Comparison of ENCODE assay signal across 7 cellular contexts in genomic region chr7:29750373-29750940, GRCh38. TPM values are rescaled to one million over a fixed set of nuclear protein-coding genes. Genes with fewer than 3 reads are reported as not detected.
"Had no signal": no experiment of that assay in that cellular context is flagged by ENCODE, and none has a peak within 500 bp of the region (broad histone marks: within the 10 kb centered on the region; RNA-seq: fewer than 3 reads in every experiment).

No MANE protein-coding gene starts in this region.

RNA-seq across cellular contexts. Expression of gene WIPF3, which starts 55.9 kb away (rescaled TPM):
- total RNA-seq: activated CD4-positive, alpha-beta memory T cell treated with anti-CD3 and anti-CD28 coated beads for 36 hours; activated CD4-positive, alpha-beta T cell treated with anti-CD3 and anti-CD28 coated beads, Interleukin-2, amount 10 ng/mL, durations not matched to agents 24 days and 14 days; activated CD8-positive, alpha-beta memory T cell treated with anti-CD3 and anti-CD28 coated beads for 36 hours; dermis microvascular lymphatic vessel endothelial cell; glomerular endothelial cell; natural killer cell had no signal
- polyA plus RNA-seq: fibroblast of lung had no signal
